1 cellular context compared by ENCODE assay signal in the genomic region with DNA sequence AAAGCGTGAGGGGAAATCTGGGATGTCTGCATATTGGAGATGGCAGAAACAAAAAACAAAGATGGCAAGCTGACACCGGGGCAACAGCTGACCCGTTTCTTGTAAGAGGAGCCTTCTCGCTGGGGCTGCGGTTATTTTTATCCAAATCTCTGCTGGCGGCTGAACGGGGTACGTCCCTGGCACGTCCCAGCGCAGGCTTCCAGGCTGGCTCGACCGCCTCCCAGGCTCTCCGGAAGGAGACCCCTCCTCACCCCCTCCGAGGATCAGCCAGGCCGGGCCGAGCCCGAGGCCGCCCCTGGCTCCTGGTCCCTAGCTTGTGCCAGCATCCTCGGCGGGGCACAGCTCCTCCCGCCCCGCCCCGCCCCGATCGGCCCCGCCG.
TF ChIP-seq lines count a peak whose summit lies in the region.

No MANE protein-coding gene starts in this region.

TF ChIP-seq in IMR-90, 13 proteins besides CTCF, POLR2A, EP300 and RAD21 (continued from another document):
- TF ChIP-seq, protein P1, sequence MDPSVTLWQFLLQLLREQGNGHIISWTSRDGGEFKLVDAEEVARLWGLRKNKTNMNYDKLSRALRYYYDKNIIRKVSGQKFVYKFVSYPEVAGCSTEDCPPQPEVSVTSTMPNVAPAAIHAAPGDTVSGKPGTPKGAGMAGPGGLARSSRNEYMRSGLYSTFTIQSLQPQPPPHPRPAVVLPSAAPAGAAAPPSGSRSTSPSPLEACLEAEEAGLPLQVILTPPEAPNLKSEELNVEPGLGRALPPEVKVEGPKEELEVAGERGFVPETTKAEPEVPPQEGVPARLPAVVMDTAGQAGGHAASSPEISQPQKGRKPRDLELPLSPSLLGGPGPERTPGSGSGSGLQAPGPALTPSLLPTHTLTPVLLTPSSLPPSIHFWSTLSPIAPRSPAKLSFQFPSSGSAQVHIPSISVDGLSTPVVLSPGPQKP (IDR thresholded peaks at IDR 0.05; ENCODE audit: borderline replicate concordance, low read depth, low read length), result no peak
TF ChIP-seq in IMR-90: peak in this region for 2.
